8 cellular contexts compared by ENCODE assay signal in the genomic region with DNA sequence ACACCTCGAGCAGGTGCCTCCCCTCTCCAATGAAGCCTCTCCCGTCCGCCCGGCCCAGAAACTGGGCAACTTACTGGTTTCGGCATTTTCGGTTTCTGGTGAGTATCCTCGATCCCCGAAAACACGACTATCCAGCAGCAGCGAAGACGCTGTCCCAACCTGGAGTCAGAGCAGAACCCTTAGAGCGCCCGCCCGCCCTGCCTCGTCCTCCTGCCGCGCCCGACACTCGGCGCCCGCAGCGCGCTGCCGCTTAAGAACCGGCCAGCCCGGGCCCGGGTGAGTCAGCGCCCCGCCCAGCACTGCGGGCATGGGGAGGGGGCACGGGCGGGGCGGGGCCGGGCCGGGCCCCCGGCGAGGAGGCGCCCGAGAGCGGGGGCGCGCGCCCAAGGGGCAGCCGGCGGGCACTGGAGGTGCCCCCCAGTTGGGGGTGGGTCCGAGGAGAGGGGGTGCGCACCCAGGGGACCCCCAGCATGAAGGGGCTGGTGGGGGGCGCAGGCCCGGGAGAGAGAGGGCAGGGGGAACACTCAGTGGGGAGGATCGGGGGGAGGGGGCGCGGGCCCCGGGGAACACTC. TPM values are rescaled to one million over a fixed set of nuclear protein-coding genes. Genes with fewer than 3 reads are reported as not detected.
DNase-seq lines count a peak whose midpoint lies in the region; ATAC-seq lines count a peak whose summit lies in the region.

No MANE protein-coding gene starts in this region.

- H3K4me1 Mint-ChIP-seq in activated CD8-positive, alpha-beta T cell treated with anti-CD3 and anti-CD28 coated beads, Interleukin-2, amount 10 ng/mL, durations not matched to agents 7 days and 5 days (ENCODE audit: low read depth), result peaks cover 52% of the 10 kb centered on the region
- peaks cover 34% of the 10 kb centered on the region for H3K4me1 Mint-ChIP-seq in memory B cell

- no peaks in the 10 kb centered on the region for H3K9me3 Mint-ChIP-seq in activated CD8-positive, alpha-beta T cell treated with anti-CD3 and anti-CD28 coated beads, Interleukin-2, amount 10 ng/mL, durations not matched to agents 7 days and 5 days (ENCODE audit: insufficient read depth)
- peaks cover 1% of the 10 kb centered on the region for H3K9me3 Mint-ChIP-seq in memory B cell

- ATAC-seq in HG03025 (IDR thresholded peaks at IDR 0.05; ENCODE audit: low FRiP score, unreplicated experiment), result peak; percentile 33
- peak; percentile 60 for ATAC-seq in activated CD8-positive, alpha-beta T cell treated with anti-CD3 and anti-CD28 coated beads, Interleukin-2, amount 10 ng/mL, durations not matched to agents 7 days and 5 days
- ATAC-seq in memory B cell (ENCODE audit: low read depth), result peak; percentile 41

- DNase-seq in SIG-M5 treated with dmso at 0.1 percent for 504 hours (lab: John Stamatoyannopoulos, UW; ENCODE audit: unreplicated experiment) (peak; percentile 54), SIG-M5 (lab: John Stamatoyannopoulos, UW) (no peak), NCI-H524 treated with DMSO at 0.1 percent for 48 hours (lab: John Stamatoyannopoulos, UW) (peak; percentile 44), memory B cell (ENCODE audit: low spot score in 2 of 2) (peak; percentile 81 to 84)
- peak; percentile 77 for DNase-seq in activated CD8-positive, alpha-beta T cell treated with anti-CD3 and anti-CD28 coated beads, Interleukin-2, amount 10 ng/mL, durations not matched to agents 7 days and 5 days
- peak; percentile 77 for DNase-seq in effector CD4-positive, alpha-beta T cell
- peak; percentile 53 for DNase-seq in stimulated activated CD8-positive, alpha-beta memory T cell treated with anti-CD3 and anti-CD28 coated beads, Interleukin-15, amount 100 ng/mL, for 24 hours (ENCODE audit: low read depth)

- CTCF ChIA-PET in activated CD8-positive, alpha-beta T cell treated with anti-CD3 and anti-CD28 coated beads, Interleukin-2, amount 10 ng/mL, durations not matched to agents 7 days and 5 days (lab: Charles Lee), result no interaction called here

- peaks cover 48% of the 10 kb centered on the region for H3K36me3 Mint-ChIP-seq in activated CD8-positive, alpha-beta T cell treated with anti-CD3 and anti-CD28 coated beads, Interleukin-2, amount 10 ng/mL, durations not matched to agents 7 days and 5 days (ENCODE audit: low read depth)
- H3K36me3 Mint-ChIP-seq in memory B cell, result peaks cover 37% of the 10 kb centered on the region

- peak overlapping the region; percentile 97 for H3K27ac Mint-ChIP-seq in activated CD8-positive, alpha-beta T cell treated with anti-CD3 and anti-CD28 coated beads, Interleukin-2, amount 10 ng/mL, durations not matched to agents 7 days and 5 days
- H3K27ac Mint-ChIP-seq in memory B cell, result peak overlapping the region; percentile 100

- no peaks in the 10 kb centered on the region for H3K27me3 Mint-ChIP-seq in activated CD8-positive, alpha-beta T cell treated with anti-CD3 and anti-CD28 coated beads, Interleukin-2, amount 10 ng/mL, durations not matched to agents 7 days and 5 days (ENCODE audit: low read depth)
- H3K27me3 Mint-ChIP-seq in memory B cell, result no peaks in the 10 kb centered on the region

- peak overlapping the region; percentile 99 for H3K4me3 Mint-ChIP-seq in activated CD8-positive, alpha-beta T cell treated with anti-CD3 and anti-CD28 coated beads, Interleukin-2, amount 10 ng/mL, durations not matched to agents 7 days and 5 days
- peak overlapping the region; percentile 98 for H3K4me3 Mint-ChIP-seq in memory B cell

- POLR2A ChIA-PET in activated CD8-positive, alpha-beta T cell treated with anti-CD3 and anti-CD28 coated beads, Interleukin-2, amount 10 ng/mL, durations not matched to agents 7 days and 5 days (lab: Charles Lee), result interaction anchor here (0.7 to 1.3 kb wide), 5 partner anchors 8 to 60 kb away, joined by 3 to 6 read pairs (median 3); no protein-coding TSS in a partner anchor

RNA-seq across cellular contexts. Expression of gene EZR, which starts 1.1 kb away (rescaled TPM):
- 100 to 1,000 TPM; 177 to 180 TPM for total RNA-seq in activated CD8-positive, alpha-beta T cell treated with anti-CD3 and anti-CD28 coated beads, Interleukin-2, amount 10 ng/mL, durations not matched to agents 7 days and 5 days
